18 cellular contexts compared by ENCODE assay signal in genomic region chr3:31833391-31834165, GRCh38.
"Had no signal": no experiment of that assay in that cellular context is flagged by ENCODE, and none has a peak within 500 bp of the region (broad histone marks: within the 10 kb centered on the region; RNA-seq: fewer than 3 reads in every experiment).

No MANE protein-coding gene starts in this region.

- H3K4me3 ChIP-seq: lower lobe of right lung, ovary, prostate gland, thoracic aorta, upper lobe of left lung had no signal

- H3K36me3 ChIP-seq: lower lobe of right lung, ovary, prostate gland, thoracic aorta, upper lobe of left lung had no signal

- H3K9me3 ChIP-seq: lower lobe of right lung, ovary, prostate gland, thoracic aorta, upper lobe of left lung had no signal

- ATAC-seq: activated naive CD8-positive, alpha-beta T cell treated with anti-CD3 and anti-CD28 coated beads, Interleukin-2, amount 50 U/mL, for 24 hours; foreskin keratinocyte; left lobe of liver; lower lobe of right lung; natural killer cell had no signal

- H3K27me3 ChIP-seq: foreskin keratinocyte, ovary, upper lobe of left lung had no signal

- H3K27ac ChIP-seq: foreskin keratinocyte, lower lobe of right lung, ovary, prostate gland, thoracic aorta, upper lobe of left lung had no signal

- DNase-seq: activated CD4-positive, alpha-beta memory T cell treated with anti-CD3 and anti-CD28 coated beads, Interleukin-2, amount 10 ng/mL, durations not matched to agents 7 days and 5 days; activated CD4-positive, alpha-beta T cell treated with anti-CD3 and anti-CD28 coated beads for 48 hours; activated effector memory CD4-positive, alpha-beta T cell treated with anti-CD3 and anti-CD28 coated beads, Interleukin-2, amount 50 U/mL, for 16 hours; activated naive CD4-positive, alpha-beta T cell treated with anti-CD3 and anti-CD28 coated beads, Interleukin-2, amount 50 U/mL, for 16 hours; activated naive CD8-positive, alpha-beta T cell treated with anti-CD3 and anti-CD28 coated beads, Interleukin-2, amount 50 U/mL, for 24 hours; cerebellar nuclear complex; cortex of kidney; erythroblast; foreskin keratinocyte; lower lobe of right lung; natural killer cell; ovary; stimulated activated CD4-positive, alpha-beta T cell treated with anti-CD3 and anti-CD28 coated beads, Interleukin-4, amount 100 ng/mL, for 24 hours; stimulated activated naive CD4-positive, alpha-beta T cell treated with Interleukin-2 at 50 U/mL for 16 hours; upper lobe of left lung had no signal

- H3K4me1 ChIP-seq: lower lobe of right lung, prostate gland, upper lobe of left lung had no signal
